In the genomic region with DNA sequence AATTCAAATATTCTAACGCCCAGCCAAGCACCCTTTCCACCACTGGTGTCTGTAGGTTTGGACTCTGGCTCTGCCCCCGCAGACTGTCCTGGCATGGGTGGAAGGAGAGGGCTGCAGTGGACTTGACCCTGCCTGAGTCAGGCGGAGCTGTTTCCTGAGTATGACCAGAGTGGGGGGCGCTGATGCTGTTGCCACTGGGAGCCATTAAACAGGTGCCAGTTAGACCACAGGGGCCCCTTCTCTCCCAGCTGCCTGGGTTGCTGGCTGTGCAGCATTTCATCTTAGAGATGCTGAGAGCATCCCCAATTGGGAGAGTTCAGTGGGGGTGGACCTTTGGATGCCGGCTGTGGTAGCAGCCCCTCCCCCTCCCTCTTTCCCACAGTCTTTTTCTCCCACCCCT, we compare ENCODE assay signal across 16 cellular contexts.
DNase-seq lines count a peak whose midpoint lies in the region; ATAC-seq and TF ChIP-seq lines count a peak whose summit lies in the region.
"Had no signal": no experiment of that assay in that cellular context is flagged by ENCODE, and none has a peak within 500 bp of the region (broad histone marks: within the 10 kb centered on the region; RNA-seq: fewer than 3 reads in every experiment).

No MANE protein-coding gene starts in this region.

- H4K5ac ChIP-seq in H9 (ENCODE audit: insufficient read length, low read depth, low read length): no peak overlapping the region

- no peak overlapping the region for H2BK120ac ChIP-seq in H9 (ENCODE audit: low read depth, low read length, poor library complexity, severe bottlenecking)

- H3K4me3 Mint-ChIP-seq in endodermal cell (no peak overlapping the region), osteocyte (ENCODE audit: unreplicated experiment) (no peak overlapping the region), H9 (no peak overlapping the region)
- H3K4me3 Mint-ChIP-seq: B cell; CD8-positive, alpha-beta T cell; GM23338; IgD-negative memory B cell had no signal

- no peak overlapping the region for H4K91ac ChIP-seq in H9 (ENCODE audit: insufficient read length, low read depth, low read length)

- no peaks in the 10 kb centered on the region for H3K4me1 ChIP-seq in HEK293 (ENCODE audit: control insufficient read depth, insufficient read depth, low read length)
- H3K4me1 ChIP-seq in endodermal cell (ENCODE audit: control insufficient read depth, insufficient read depth, low read length): no peaks in the 10 kb centered on the region
- no peaks in the 10 kb centered on the region for H3K4me1 ChIP-seq in H9 (ENCODE audit: insufficient read depth, low read length)

- no peak overlapping the region for H3K18ac ChIP-seq in H9 (ENCODE audit: insufficient read length, low read depth, low read length)

- no peak overlapping the region for H3K27ac ChIP-seq in HEK293 (ENCODE audit: extremely low read depth, low read depth, low read length)
- H3K27ac ChIP-seq in endodermal cell (ENCODE audit: low read depth, low read length): no peak overlapping the region
- no peak overlapping the region for H3K27ac ChIP-seq in H9 (ENCODE audit: insufficient read length, low read depth, low read length)
- H3K27ac ChIP-seq: BLaER1 treated with 17β-estradiol and CSF1 and Interleukin-3, amounts not matched to agents 10 nM and 100 nM had no signal

- whole genome bisulfite sequencing in endodermal cell (ENCODE audit: insufficient coverage in 1 of 2, insufficient read length in 1 of 2), 2 experiments: 86 to 100% methylated on average over 1 to 5 of the region's 5 CpGs
- no CpG with 5 or more reads among the region's 5 CpGs for WGBS in H9 (ENCODE audit: extremely low coverage, insufficient read length, low lambda C conversion rate)

- no peak overlapping the region for H3K23ac ChIP-seq in H9 (ENCODE audit: insufficient read length, low read depth, low read length)

- POLR2A ChIA-PET in HEK293 (lab: Yijun Ruan, JAX): no interaction called here

- CTCF ChIA-PET in HEK293 (lab: Yijun Ruan, JAX): no interaction called here

- H3K23me2 ChIP-seq in H9 (ENCODE audit: insufficient read length, low read depth, low read length, poor library complexity, severe bottlenecking): no peaks in the 10 kb centered on the region

- no peak overlapping the region for H3K27ac Mint-ChIP-seq in endodermal cell
- no peak overlapping the region for H3K27ac Mint-ChIP-seq in osteocyte (ENCODE audit: unreplicated experiment)
- no peak overlapping the region for H3K27ac Mint-ChIP-seq in H9
- H3K27ac Mint-ChIP-seq: B cell; CD8-positive, alpha-beta T cell; GM23338; IgD-negative memory B cell had no signal

- H3K56ac ChIP-seq in H9 (ENCODE audit: insufficient read length, low read depth, low read length): no peak overlapping the region

- no peak overlapping the region for H2AFZ ChIP-seq in H9 (ENCODE audit: low read length)
- H2AFZ ChIP-seq: GM23338 had no signal

- H4K8ac ChIP-seq in H9 (replicated peaks; ENCODE audit: insufficient read length, low read depth, low read length): no peak overlapping the region

- no peak overlapping the region for H3T11ph ChIP-seq in H9 (ENCODE audit: low read length)

- no peaks in the 10 kb centered on the region for H3K9me3 ChIP-seq in HEK293 (ENCODE audit: control insufficient read depth, insufficient read depth, low read depth, low read length)
- H3K9me3 ChIP-seq in endodermal cell (ENCODE audit: control insufficient read depth, low read length): no peaks in the 10 kb centered on the region
- no peaks in the 10 kb centered on the region for H3K9me3 ChIP-seq in H9 (ENCODE audit: control insufficient read depth, low read depth, low read length)
- H3K9me3 ChIP-seq: BLaER1 treated with 17β-estradiol and CSF1 and Interleukin-3, amounts not matched to agents 10 nM and 100 nM had no signal

- H4K20me1 ChIP-seq in H9 (ENCODE audit: control insufficient read depth, insufficient read depth, insufficient read length): no peaks in the 10 kb centered on the region
- H4K20me1 ChIP-seq: BLaER1 treated with 17β-estradiol and CSF1 and Interleukin-3, amounts not matched to agents 10 nM and 100 nM had no signal

- no peak overlapping the region for H3K4me2 ChIP-seq in H9 (ENCODE audit: insufficient read depth, insufficient read length, low read length)
- H3K4me2 ChIP-seq: BLaER1 treated with 17β-estradiol and CSF1 and Interleukin-3, amounts not matched to agents 10 nM and 100 nM; GM23338 had no signal

- no peaks in the 10 kb centered on the region for H3K36me3 ChIP-seq in HEK293 (ENCODE audit: control insufficient read depth in 2 of 2, insufficient read depth in 1 of 2, low read length in 2 of 2)
- H3K36me3 ChIP-seq in endodermal cell (ENCODE audit: control insufficient read depth, insufficient read depth, low read length): no peaks in the 10 kb centered on the region
- H3K36me3 ChIP-seq: BLaER1 treated with 17β-estradiol and CSF1 and Interleukin-3, amounts not matched to agents 10 nM and 100 nM had no signal

- no peaks in the 10 kb centered on the region for H3K27me3 ChIP-seq in endodermal cell (ENCODE audit: control insufficient read depth, insufficient read depth, low read length, poor library complexity, severe bottlenecking)
- H3K27me3 ChIP-seq in H9 (ENCODE audit: insufficient read depth, low read length): no peaks in the 10 kb centered on the region
- H3K27me3 ChIP-seq: BLaER1 treated with 17β-estradiol and CSF1 and Interleukin-3, amounts not matched to agents 10 nM and 100 nM had no signal

- H3K27me3 Mint-ChIP-seq in endodermal cell (ENCODE audit: insufficient read depth): no peaks in the 10 kb centered on the region
- H3K27me3 Mint-ChIP-seq in osteocyte (ENCODE audit: unreplicated experiment): peaks cover 1% of the 10 kb centered on the region
- peaks cover 2% of the 10 kb centered on the region for H3K27me3 Mint-ChIP-seq in H9 (ENCODE audit: low read depth)

- no peak overlapping the region for H3K14ac ChIP-seq in H9 (ENCODE audit: insufficient read depth, low read length)

- no peaks in the 10 kb centered on the region for H3K36me3 Mint-ChIP-seq in endodermal cell (ENCODE audit: low read depth)
- H3K36me3 Mint-ChIP-seq in osteocyte (ENCODE audit: unreplicated experiment): no peaks in the 10 kb centered on the region
- no peaks in the 10 kb centered on the region for H3K36me3 Mint-ChIP-seq in H9 (ENCODE audit: insufficient read depth in 1 of 3, low read depth in 3 of 3)
- H3K36me3 Mint-ChIP-seq: CD8-positive, alpha-beta T cell; IgD-negative memory B cell had no signal

- no peak for ATAC-seq in HG03095 (IDR thresholded peaks at IDR 0.05; ENCODE audit: unreplicated experiment)
- ATAC-seq: CD8-positive, alpha-beta T cell; GM12878; GM23338; HCT116; HepG2 had no signal

- H2BK20ac ChIP-seq in H9 (ENCODE audit: low read depth, low read length, poor library complexity, severe bottlenecking): no peak overlapping the region

- DNase-seq in endodermal cell: peak; percentile 32
- DNase-seq in osteocyte (ENCODE audit: extremely low spot score, unreplicated experiment): peak; percentile 65
- DNase-seq in H9: no peak
- DNase-seq in stimulated activated CD4-positive, alpha-beta T cell treated with anti-CD3 and anti-CD28 coated beads, Interleukin-12 subunit alpha, Interleukin-12 subunit beta, amount 100 ng/mL, for 4 hours: no peak
- DNase-seq: Calu3, EL had no signal

- no peak overlapping the region for H2BK5ac ChIP-seq in H9 (ENCODE audit: insufficient read length, low read length)

- no peaks in the 10 kb centered on the region for H3K79me2 ChIP-seq in H9 (ENCODE audit: insufficient read depth, low read length)

- H3K4me3 ChIP-seq in HEK293 (ENCODE audit: low read depth, low read length) (no peak overlapping the region), endodermal cell (ENCODE audit: low read length) (no peak overlapping the region)
- H3K4me3 ChIP-seq: BLaER1 treated with 17β-estradiol and CSF1 and Interleukin-3, amounts not matched to agents 10 nM and 100 nM; GM12878; GM23338 had no signal

- H2BK12ac ChIP-seq in H9 (ENCODE audit: insufficient read length, low read depth, low read length): no peak overlapping the region

- H3K9me3 Mint-ChIP-seq in endodermal cell (peaks cover 4% of the 10 kb centered on the region), osteocyte (ENCODE audit: unreplicated experiment) (no peaks in the 10 kb centered on the region), H9 (no peaks in the 10 kb centered on the region)

- H3K4me1 Mint-ChIP-seq in endodermal cell (peaks cover 15% of the 10 kb centered on the region), osteocyte (ENCODE audit: unreplicated experiment) (no peaks in the 10 kb centered on the region), H9 (no peaks in the 10 kb centered on the region; a peak in 1 of 4 replicates)
- H3K4me1 Mint-ChIP-seq: B cell, GM23338, IgD-negative memory B cell had no signal

- H2BK15ac ChIP-seq in H9 (ENCODE audit: low read depth, low read length): no peak overlapping the region

- H3K9ac ChIP-seq in endodermal cell (ENCODE audit: extremely low read depth, low read length, poor library complexity, severe bottlenecking): no peak overlapping the region
- no peak overlapping the region for H3K9ac ChIP-seq in H9 (ENCODE audit: extremely low read depth, insufficient read length, low read length)
- H3K9ac ChIP-seq: BLaER1 treated with 17β-estradiol and CSF1 and Interleukin-3, amounts not matched to agents 10 nM and 100 nM had no signal

- no peak overlapping the region for H2AK5ac ChIP-seq in H9 (ENCODE audit: insufficient read length, low read length)

- H3K79me1 ChIP-seq in H9 (ENCODE audit: insufficient read depth, low read depth, low read length, poor library complexity, severe bottlenecking): no peaks in the 10 kb centered on the region

- TF ChIP-seq CTCF in HEK293 (tag by site-specific recombination; IDR thresholded peaks at IDR 0.05) (no peak), endodermal cell (conservative IDR thresholded peaks at IDR 0.05) (no peak), osteocyte (IDR thresholded peaks at IDR 0.05) (no peak), H9 (conservative IDR thresholded peaks at IDR 0.05) (no peak)

- H3K4ac ChIP-seq in H9 (ENCODE audit: low read depth, low read length): no peak overlapping the region

TF ChIP-seq in HEK293, 187 proteins besides CTCF, POLR2A, EP300 and RAD21:
- TF ChIP-seq ZIC2 (tag by site-specific recombination; IDR thresholded peaks at IDR 0.05): peak; percentile 26
- no peak for TF ChIP-seq YY1 (tag by site-specific recombination; IDR thresholded peaks at IDR 0.05)
TF ChIP-seq in HEK293: peak in this region for 1.

Comparison
In these comparisons a context has a peak if more than half of its experiments do, and no peak if none do; other contexts are left out.
1. DNase-seq: peak in endodermal cell (single experiment) and osteocyte (single experiment); none in H9 (single experiment) and stimulated activated CD4-positive, alpha-beta T cell treated with anti-CD3 and anti-CD28 coated beads, Interleukin-12 subunit alpha, Interleukin-12 subunit beta, amount 100 ng/mL, for 4 hours (single experiment).